In the genomic region with DNA sequence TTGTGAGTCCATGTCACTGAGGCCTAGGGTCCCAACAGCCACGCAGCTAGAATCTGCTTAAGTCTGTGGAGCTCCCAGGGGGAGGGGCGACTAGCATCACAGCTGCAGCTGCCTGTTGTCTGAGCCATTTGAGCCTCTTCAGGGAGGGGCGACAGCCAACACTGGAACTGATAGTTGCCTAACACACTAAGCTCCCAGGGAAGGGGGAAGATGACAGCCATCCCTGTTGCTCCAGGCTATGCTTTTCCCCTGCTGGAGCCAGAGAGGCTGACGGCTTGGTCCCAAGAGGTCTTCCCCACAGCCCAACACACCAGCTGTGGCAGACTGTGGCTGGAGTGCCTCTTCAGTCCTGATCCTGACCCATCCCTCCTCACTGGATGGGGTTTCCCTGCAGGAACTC, we compare ENCODE assay signal across 34 cellular contexts.
DNase-seq lines count a peak whose midpoint lies in the region; ATAC-seq, FAIRE-seq and TF ChIP-seq lines count a peak whose summit lies in the region.
"Had no signal": no experiment of that assay in that cellular context is flagged by ENCODE, and none has a peak within 500 bp of the region (broad histone marks: within the 10 kb centered on the region; RNA-seq: fewer than 3 reads in every experiment).

No MANE protein-coding gene starts in this region.

- no peaks in the 10 kb centered on the region for H3K4me1 ChIP-seq in gastrocnemius medialis
- H3K4me1 ChIP-seq: SJSA1, upper lobe of right lung had no signal

- H3K4me3 ChIP-seq in gastrocnemius medialis, result no peak overlapping the region
- H3K4me3 ChIP-seq: hepatocyte, ovary, SJSA1, skin epidermis, upper lobe of right lung had no signal

- H3K27ac Mint-ChIP-seq in glutamatergic neuron (ENCODE audit: unreplicated experiment), result no peak overlapping the region
- H3K27ac Mint-ChIP-seq: activated naive CD4-positive, alpha-beta T cell treated with anti-CD3 and anti-CD28 coated beads, Interleukin-2, amount 50 U/mL, for 24 hours; brain; immature natural killer cell; nephron had no signal

- H3K27ac ChIP-seq in gastrocnemius medialis, result no peak overlapping the region
- H3K27ac ChIP-seq: hepatocyte, ovary, SJSA1, skin epidermis, upper lobe of right lung, VCaP had no signal

- TF ChIP-seq CTCF in glutamatergic neuron (IDR thresholded peaks at IDR 0.05; ENCODE audit: partially characterized antibody, unreplicated experiment) (no peak), gastrocnemius medialis (IDR thresholded peaks at IDR 0.05 in 4 of 5, conservative IDR thresholded peaks at IDR 0.05 in 1 of 5) (no peak)

- ATAC-seq in gastrocnemius medialis, result no peak
- ATAC-seq in GM19035 (IDR thresholded peaks at IDR 0.05; ENCODE audit: unreplicated experiment), result no peak
- ATAC-seq: upper lobe of right lung had no signal

- DNase-seq in NCI-H2171 treated with DMSO at 0.1 percent for 48 hours (lab: John Stamatoyannopoulos, UW) (peak; percentile 20), NCI-H2171 (lab: John Stamatoyannopoulos, UW) (no peak), NCI-H82 treated with DMSO at 0.1 percent for 48 hours (lab: John Stamatoyannopoulos, UW; ENCODE audit: unreplicated experiment) (peak; percentile 34), glutamatergic neuron (peak; percentile 72), urothelium cell line (ENCODE audit: low spot score) (no peak), EL (no peak), gastrocnemius medialis (no peak)
- DNase-seq: activated CD4-positive, alpha-beta T cell treated with anti-CD3 and anti-CD28 coated beads for 48 hours; activated CD8-positive, alpha-beta memory T cell treated with anti-CD3 and anti-CD28 coated beads for 24 hours; amniotic stem cell; cerebellar nuclear complex; dermis blood vessel endothelial cell; DND-41; foreskin melanocyte; H7; immature natural killer cell; KG1; mammary epithelial cell; NCI-H1105 treated with DMSO at 0.1 percent for 48 hours; NCI-H2081; NCI-H510A treated with DMSO at 0.1 percent for 48 hours; ovary; stimulated activated naive CD4-positive, alpha-beta T cell; T1000; upper lobe of right lung had no signal

- no peaks in the 10 kb centered on the region for H3K36me3 Mint-ChIP-seq in glutamatergic neuron (ENCODE audit: unreplicated experiment)
- H3K36me3 Mint-ChIP-seq: activated naive CD4-positive, alpha-beta T cell treated with anti-CD3 and anti-CD28 coated beads, Interleukin-2, amount 50 U/mL, for 24 hours; brain; immature natural killer cell had no signal

- TF ChIP-seq POLR2A in gastrocnemius medialis (IDR thresholded peaks at IDR 0.05), result no peak

- H3K36me3 ChIP-seq in gastrocnemius medialis, result no peaks in the 10 kb centered on the region
- H3K36me3 ChIP-seq: ovary, SJSA1, upper lobe of right lung had no signal

- in situ Hi-C loops in gastrocnemius medialis (cut with MboI; ENCODE audit: low sequenced_read_pairs in 4 of 4), result no loop called here

- FAIRE-seq in urothelium cell line (lab: Jason Lieb, UNC), result peak; percentile 37
- FAIRE-seq: D721Med had no signal

- intact Hi-C loops in gastrocnemius medialis (cut with DNase I; ENCODE audit: low total_unique reads), result no loop called here

- no peaks in the 10 kb centered on the region for H3K27me3 ChIP-seq in gastrocnemius medialis
- H3K27me3 ChIP-seq: hepatocyte, ovary, SJSA1, upper lobe of right lung had no signal

- H3K4me3 Mint-ChIP-seq in glutamatergic neuron (ENCODE audit: unreplicated experiment), result no peak overlapping the region
- H3K4me3 Mint-ChIP-seq: activated naive CD4-positive, alpha-beta T cell treated with anti-CD3 and anti-CD28 coated beads, Interleukin-2, amount 50 U/mL, for 24 hours; brain; immature natural killer cell; nephron had no signal

- no peaks in the 10 kb centered on the region for H3K27me3 Mint-ChIP-seq in glutamatergic neuron (ENCODE audit: unreplicated experiment)
- H3K27me3 Mint-ChIP-seq: activated naive CD4-positive, alpha-beta T cell treated with anti-CD3 and anti-CD28 coated beads, Interleukin-2, amount 50 U/mL, for 24 hours; brain had no signal

- no peaks in the 10 kb centered on the region for H3K9me3 ChIP-seq in gastrocnemius medialis
- H3K9me3 ChIP-seq: ovary, SJSA1, upper lobe of right lung had no signal

- H3K9me3 Mint-ChIP-seq in glutamatergic neuron (ENCODE audit: unreplicated experiment), result peaks cover 3% of the 10 kb centered on the region

- H3K4me1 Mint-ChIP-seq in glutamatergic neuron (ENCODE audit: low read depth, unreplicated experiment), result peaks cover 10% of the 10 kb centered on the region
- H3K4me1 Mint-ChIP-seq: activated naive CD4-positive, alpha-beta T cell treated with anti-CD3 and anti-CD28 coated beads, Interleukin-2, amount 50 U/mL, for 24 hours; brain; immature natural killer cell; nephron had no signal

Comparison
In these comparisons a context has a peak if more than half of its experiments do, and no peak if none do; other contexts are left out.
1. DNase-seq: peak in NCI-H2171 treated with DMSO at 0.1 percent for 48 hours (single experiment), NCI-H82 treated with DMSO at 0.1 percent for 48 hours (single experiment) and glutamatergic neuron (single experiment); none in NCI-H2171 (single experiment), urothelium cell line (single experiment), EL (single experiment) and gastrocnemius medialis (0 of 2).